In the genomic region with DNA sequence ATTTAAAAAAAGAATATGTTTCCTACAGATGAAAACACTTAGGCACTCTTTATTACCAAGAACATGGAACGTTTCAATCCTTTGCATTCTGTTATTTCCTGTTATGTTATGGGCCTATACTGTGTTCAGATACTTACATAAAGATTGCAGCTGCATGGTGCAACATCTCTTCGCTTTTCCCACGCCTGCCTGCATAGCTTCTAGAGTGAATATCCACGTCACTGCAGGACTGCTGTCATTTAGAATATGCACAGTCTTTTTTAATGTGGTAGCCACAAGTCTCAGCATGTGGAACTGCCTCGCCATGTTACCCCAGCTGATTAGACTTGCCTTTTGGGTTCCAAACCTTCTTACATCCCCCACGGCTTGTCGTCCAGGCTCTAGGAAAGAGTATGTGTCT, we compare ENCODE assay signal across 30 cellular contexts.
"Had no signal": no experiment of that assay in that cellular context is flagged by ENCODE, and none has a peak within 500 bp of the region (broad histone marks: within the 10 kb centered on the region; RNA-seq: fewer than 3 reads in every experiment).

No MANE protein-coding gene starts in this region.

- H3K4me1 ChIP-seq: Peyer's patch had no signal

- DNase-seq: activated CD4-positive, alpha-beta memory T cell treated with anti-CD3 and anti-CD28 coated beads for 36 hours; activated CD4-positive, alpha-beta T cell treated with anti-CD3 and anti-CD28 coated beads, Interleukin-2, amount 10 ng/mL, durations not matched to agents 7 days and 5 days; activated CD8-positive, alpha-beta memory T cell treated with anti-CD3 and anti-CD28 coated beads for 24 hours; activated CD8-positive, alpha-beta memory T cell treated with anti-CD3 and anti-CD28 coated beads, Interleukin-2, amount 10 ng/mL, durations not matched to agents 7 days and 5 days; activated CD8-positive, alpha-beta memory T cell treated with anti-CD3 and anti-CD28 coated beads, Interleukin-2, amount 50 U/mL, for 48 hours; activated gamma-delta T cell; activated naive CD4-positive, alpha-beta T cell treated with Interleukin-2 at 50 U/mL for 16 hours; activated naive CD8-positive, alpha-beta T cell treated with anti-CD3 and anti-CD28 coated beads, Interleukin-2, amount 10 ng/mL, durations not matched to agents 7 days and 5 days; activated T-cell treated with anti-CD3 and anti-CD28 coated beads, Interleukin-2, amount 50 U/mL, for 1 hour; activated T-cell treated with anti-CD3 and anti-CD28 coated beads, Interleukin-2, amount 50 U/mL, for 72 hours; anterior cingulate cortex; central memory CD4-positive, alpha-beta T cell; NCI-H1105; NCI-H1436; NCI-H1694; NCI-H1930; NCI-H2081 treated with DMSO at 0.1 percent for 48 hours; NCI-H226; NCI-H524 treated with DMSO at 0.1 percent for 48 hours; NK-92 treated with Interleukin-12 subunit alpha and Interleukin-12 subunit beta, amount 100 ng/mL, for 24 hours; PC-3; Peyer's patch; RPMI8226; SIG-M5; T1000 had no signal

- H3K4me3 ChIP-seq: K562, Peyer's patch, SK-N-MC had no signal

- H3K36me3 ChIP-seq: Peyer's patch had no signal

- H3K9me3 Mint-ChIP-seq: activated CD4-positive, alpha-beta memory T cell treated with anti-CD3 and anti-CD28 coated beads for 36 hours; activated naive CD4-positive, alpha-beta T cell treated with anti-CD3 and anti-CD28 coated beads, Interleukin-2, amount 50 U/mL, for 24 hours; activated naive CD8-positive, alpha-beta T cell treated with anti-CD3 and anti-CD28 coated beads, Interleukin-2, amount 10 ng/mL, durations not matched to agents 7 days and 5 days; activated T-cell treated with anti-CD3 and anti-CD28 coated beads, Interleukin-2, amount 50 U/mL, for 72 hours; activated T-helper 2 cell treated with anti-CD3 and anti-CD28 coated beads, Interferon-gamma antibody, Interleukin-2, Interleukin-4, amounts not matched to agents 10 μg/mL and 5 μg/mL and 100 μg/mL, durations not matched to agents 14 hours and 24 hours and 36 hours; brain had no signal

- H3K27ac Mint-ChIP-seq: activated CD4-positive, alpha-beta memory T cell treated with anti-CD3 and anti-CD28 coated beads for 36 hours; activated CD4-positive, alpha-beta T cell treated with anti-CD3 and anti-CD28 coated beads, Interleukin-2, amount 10 ng/mL, durations not matched to agents 7 days and 5 days; activated CD8-positive, alpha-beta memory T cell treated with anti-CD3 and anti-CD28 coated beads, Interleukin-2, amount 10 ng/mL, durations not matched to agents 7 days and 5 days; activated naive CD4-positive, alpha-beta T cell treated with anti-CD3 and anti-CD28 coated beads, Interleukin-2, amount 50 U/mL, for 24 hours; activated naive CD8-positive, alpha-beta T cell treated with anti-CD3 and anti-CD28 coated beads, Interleukin-2, amount 10 ng/mL, durations not matched to agents 7 days and 5 days; activated T-cell treated with anti-CD3 and anti-CD28 coated beads, Interleukin-2, amount 50 U/mL, for 72 hours; activated T-helper 2 cell treated with anti-CD3 and anti-CD28 coated beads, Interferon-gamma antibody, Interleukin-2, Interleukin-4, amounts not matched to agents 10 μg/mL and 5 μg/mL and 100 μg/mL, durations not matched to agents 14 hours and 24 hours and 36 hours; brain had no signal

- H3K27me3 ChIP-seq: Peyer's patch had no signal

- H3K4me1 Mint-ChIP-seq: activated CD4-positive, alpha-beta T cell treated with anti-CD3 and anti-CD28 coated beads, Interleukin-2, amount 10 ng/mL, durations not matched to agents 7 days and 5 days; activated naive CD4-positive, alpha-beta T cell treated with anti-CD3 and anti-CD28 coated beads, Interleukin-2, amount 50 U/mL, for 24 hours; brain had no signal

- H3K4me3 Mint-ChIP-seq: activated CD4-positive, alpha-beta memory T cell treated with anti-CD3 and anti-CD28 coated beads for 36 hours; activated CD4-positive, alpha-beta T cell treated with anti-CD3 and anti-CD28 coated beads, Interleukin-2, amount 10 ng/mL, durations not matched to agents 7 days and 5 days; activated CD8-positive, alpha-beta memory T cell treated with anti-CD3 and anti-CD28 coated beads, Interleukin-2, amount 10 ng/mL, durations not matched to agents 7 days and 5 days; activated naive CD4-positive, alpha-beta T cell treated with anti-CD3 and anti-CD28 coated beads, Interleukin-2, amount 50 U/mL, for 24 hours; activated naive CD8-positive, alpha-beta T cell treated with anti-CD3 and anti-CD28 coated beads, Interleukin-2, amount 10 ng/mL, durations not matched to agents 7 days and 5 days; activated T-cell treated with anti-CD3 and anti-CD28 coated beads, Interleukin-2, amount 50 U/mL, for 72 hours; brain had no signal

- H3K27ac ChIP-seq: Peyer's patch, SK-N-MC had no signal

- H3K27me3 Mint-ChIP-seq: activated CD4-positive, alpha-beta memory T cell treated with anti-CD3 and anti-CD28 coated beads for 36 hours; activated CD4-positive, alpha-beta T cell treated with anti-CD3 and anti-CD28 coated beads, Interleukin-2, amount 10 ng/mL, durations not matched to agents 7 days and 5 days; activated CD8-positive, alpha-beta memory T cell treated with anti-CD3 and anti-CD28 coated beads, Interleukin-2, amount 10 ng/mL, durations not matched to agents 7 days and 5 days; activated naive CD4-positive, alpha-beta T cell treated with anti-CD3 and anti-CD28 coated beads, Interleukin-2, amount 50 U/mL, for 24 hours; activated naive CD8-positive, alpha-beta T cell treated with anti-CD3 and anti-CD28 coated beads, Interleukin-2, amount 10 ng/mL, durations not matched to agents 7 days and 5 days; brain had no signal

- ATAC-seq: activated CD8-positive, alpha-beta memory T cell treated with anti-CD3 and anti-CD28 coated beads, Interleukin-2, amount 10 ng/mL, durations not matched to agents 7 days and 5 days; activated T-cell treated with anti-CD3 and anti-CD28 coated beads, Interleukin-2, amount 50 U/mL, for 72 hours; K562; PC-3 had no signal
